In the genomic region with DNA sequence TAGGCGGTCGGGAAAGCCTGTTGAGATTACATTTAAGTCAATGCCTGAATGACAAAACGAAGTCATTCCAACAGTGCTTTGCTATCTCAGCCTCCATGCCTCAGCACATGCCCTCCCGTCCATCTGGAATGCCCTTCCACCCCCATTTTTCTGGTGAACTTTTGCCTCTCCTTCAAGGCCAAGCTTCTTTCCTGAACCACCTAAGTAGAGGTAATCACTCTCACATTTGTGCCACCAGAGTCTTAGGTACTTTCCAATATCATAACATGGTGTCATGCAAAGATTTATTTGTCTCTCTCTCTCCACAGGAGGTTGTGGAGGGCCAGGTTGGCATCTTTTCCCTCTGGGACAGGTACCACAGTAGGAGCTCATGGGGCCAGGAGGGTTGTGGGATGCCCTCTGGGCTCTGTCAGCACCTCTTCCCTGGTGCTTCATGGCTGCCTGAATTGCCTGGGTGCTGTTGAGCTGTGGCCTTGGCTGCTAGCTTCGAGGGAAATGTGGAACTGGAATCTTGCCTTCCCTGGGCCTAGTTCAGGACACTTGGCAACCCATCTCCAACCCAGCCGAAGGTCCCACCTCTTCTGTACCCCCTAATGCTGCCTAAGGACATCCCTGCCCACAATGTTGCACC, we compare ENCODE assay signal across 22 cellular contexts. TPM values are rescaled to one million over a fixed set of nuclear protein-coding genes. Genes with fewer than 3 reads are reported as not detected.
DNase-seq lines count a peak whose midpoint lies in the region; ATAC-seq, FAIRE-seq and TF ChIP-seq lines count a peak whose summit lies in the region.
"Had no signal": no experiment of that assay in that cellular context is flagged by ENCODE, and none has a peak within 500 bp of the region (broad histone marks: within the 10 kb centered on the region; RNA-seq: fewer than 3 reads in every experiment).

No MANE protein-coding gene starts in this region.

- H3K4me3 Mint-ChIP-seq in natural killer cell treated with Interleukin-12 subunit alpha and Interleukin-12 subunit beta and Interleukin-15 and Interleukin-18, amount 100 ng/mL, for 72 hours: no peak overlapping the region
- H3K4me3 Mint-ChIP-seq in natural killer cell (no peak overlapping the region), neural crest cell (peak overlapping the region; percentile 64), Caco-2 (ENCODE audit: unreplicated experiment) (no peak overlapping the region)

- POLR2A ChIA-PET in H1 (lab: Charles Lee; ENCODE audit: partially characterized antibody) (interaction anchor here (1.0 to 2.8 kb wide), 6 partner anchors 12 to 112 kb away, joined by 3 to 10 read pairs (median 4); no protein-coding TSS in a partner anchor), Caco-2 (lab: Charles Lee) (no interaction called here)

- peak overlapping the region; percentile 5; the same call in 1 of the 2 replicates for H2BK12ac ChIP-seq in H1 (ENCODE audit: low read depth, low read length)

- no peak overlapping the region for H3K56ac ChIP-seq in H1 (replicated peaks; ENCODE audit: insufficient read length, low read depth, low read length)

- no peak for TF ChIP-seq RAD21 in H1 (IDR thresholded peaks at IDR 0.05 in 1 of 2, conservative IDR thresholded peaks at IDR 0.05 in 1 of 2; ENCODE audit: low read depth in 2 of 2, low read length in 2 of 2)

- no peaks in the 10 kb centered on the region for H3K79me1 ChIP-seq in H1 (ENCODE audit: low read depth, low read length)

- H4K91ac ChIP-seq in H1 (replicated peaks; ENCODE audit: insufficient read length, low read length): no peak overlapping the region

- intact Hi-C loops in natural killer cell (cut with micrococcal nuclease): no loop called here
- intact Hi-C loops in Caco-2 (cut with micrococcal nuclease; ENCODE audit: unreplicated experiment): no loop called here

- H3K36me3 Mint-ChIP-seq in natural killer cell treated with Interleukin-12 subunit alpha and Interleukin-12 subunit beta and Interleukin-15 and Interleukin-18, amount 100 ng/mL, for 72 hours: no peaks in the 10 kb centered on the region
- no peaks in the 10 kb centered on the region for H3K36me3 Mint-ChIP-seq in natural killer cell
- H3K36me3 Mint-ChIP-seq in neural crest cell (ENCODE audit: low read depth): peaks cover 5% of the 10 kb centered on the region
- no peaks in the 10 kb centered on the region for H3K36me3 Mint-ChIP-seq in Caco-2 (ENCODE audit: insufficient read depth, unreplicated experiment)
- H3K36me3 Mint-ChIP-seq: CD4-positive, CD25-positive, alpha-beta regulatory T cell had no signal

- TF ChIP-seq EP300 in H1 (IDR thresholded peaks at IDR 0.05; ENCODE audit: borderline replicate concordance in 1 of 2, low read depth in 2 of 2, low read length in 2 of 2): no peak

- no peak for TF ChIP-seq POLR2A in H1 (IDR thresholded peaks at IDR 0.05; ENCODE audit: control extremely low read depth in 1 of 2, low read depth in 2 of 2, low read length in 2 of 2)

- no peak overlapping the region for H2AK5ac ChIP-seq in H1 (ENCODE audit: low read depth, low read length)

- H4K8ac ChIP-seq in H1 (ENCODE audit: extremely low read depth, insufficient read depth, low read length): no peak overlapping the region

- DNase-seq in natural killer cell treated with Interleukin-12 subunit alpha and Interleukin-12 subunit beta and Interleukin-15 and Interleukin-18, amount 100 ng/mL, for 72 hours (ENCODE audit: low spot score): peak; percentile 31
- DNase-seq in natural killer cell: no peak
- DNase-seq in H1 (ENCODE audit: low read depth in 1 of 2, low spot score in 2 of 2): no peak
- DNase-seq in neural crest cell (ENCODE audit: low read depth, low spot score): no peak
- DNase-seq in Caco-2: no peak
- DNase-seq in smooth muscle cell (lab: John Stamatoyannopoulos, UW; ENCODE audit: unreplicated experiment): no peak
- DNase-seq in NCI-H524 (lab: John Stamatoyannopoulos, UW): no peak
- DNase-seq: BE2C; CD4-positive, CD25-positive, alpha-beta regulatory T cell; COR-L47; GOT3; IMR-90; NCI-H1417 treated with DMSO at 0.1 percent for 48 hours; NCI-H187 treated with DMSO at 0.1 percent for 48 hours; NCI-H2227 treated with DMSO at 0.1 percent for 48 hours; NCI-H510A treated with DMSO at 0.1 percent for 48 hours; PC-3; SIG-M5 had no signal

- H3K4me2 ChIP-seq in H1 (ENCODE audit: insufficient read depth in 1 of 2, low read depth in 2 of 2, low read length in 2 of 2) (peak overlapping the region; percentile 26 to 81; a peak in 3 of 4 replicates), smooth muscle cell (no peak overlapping the region)

- CTCF ChIA-PET in H1 (lab: Charles Lee; ENCODE audit: partially characterized antibody) (interaction anchor here (1.0 to 2.4 kb wide), 3 partner anchors 17 to 103 kb away, joined by 3 to 10 read pairs (median 4); no protein-coding TSS in a partner anchor), Caco-2 (lab: Charles Lee) (interaction anchor here (0.6 kb wide), 1 partner anchor 1529 kb away, joined by 3 read pairs; no protein-coding TSS in a partner anchor)

- no peak overlapping the region for H3K23ac ChIP-seq in H1 (ENCODE audit: insufficient read length)

- H4K20me1 ChIP-seq in H1 (replicated peaks in 1 of 2; ENCODE audit: control insufficient read depth in 1 of 2, insufficient read depth in 2 of 2, low read length in 2 of 2): peaks cover 36% of the 10 kb centered on the region in 2 experiments
- no peaks in the 10 kb centered on the region for H4K20me1 ChIP-seq in smooth muscle cell (ENCODE audit: low read depth)

- no TSS peak for BruUV-seq in Caco-2 (replicated peaks; lab: Mats Ljungman, UMichigan)

- H3K18ac ChIP-seq in H1 (ENCODE audit: extremely low read depth, low read length): no peak overlapping the region

- no peak overlapping the region for H2BK120ac ChIP-seq in H1 (replicated peaks; ENCODE audit: low read depth, low read length)

- H3K27ac ChIP-seq in H1 (ENCODE audit: low read depth, low read length) (no peak overlapping the region), smooth muscle cell (ENCODE audit: low read depth) (no peak overlapping the region)
- H3K27ac ChIP-seq: RWPE1 had no signal

- ATAC-seq in natural killer cell treated with Interleukin-12 subunit alpha and Interleukin-12 subunit beta and Interleukin-15 and Interleukin-18, amount 100 ng/mL, for 72 hours: no peak
- ATAC-seq in natural killer cell: no peak
- ATAC-seq: PC-3 had no signal

- no peak overlapping the region for H2BK20ac ChIP-seq in H1 (ENCODE audit: low read length)

- peaks cover 6 to 10% of the 10 kb centered on the region in 2 donors for H3K4me1 Mint-ChIP-seq in natural killer cell treated with Interleukin-12 subunit alpha and Interleukin-12 subunit beta and Interleukin-15 and Interleukin-18, amount 100 ng/mL, for 72 hours (ENCODE audit: low read depth in 2 of 2)
- peaks cover 5 to 7% of the 10 kb centered on the region in 2 donors for H3K4me1 Mint-ChIP-seq in natural killer cell
- peaks cover 28% of the 10 kb centered on the region for H3K4me1 Mint-ChIP-seq in neural crest cell
- no peaks in the 10 kb centered on the region for H3K4me1 Mint-ChIP-seq in Caco-2 (ENCODE audit: low read depth, unreplicated experiment)

- H3K27ac Mint-ChIP-seq in natural killer cell treated with Interleukin-12 subunit alpha and Interleukin-12 subunit beta and Interleukin-15 and Interleukin-18, amount 100 ng/mL, for 72 hours: no peak overlapping the region
- H3K27ac Mint-ChIP-seq in natural killer cell (no peak overlapping the region), neural crest cell (ENCODE audit: unreplicated experiment) (no peak overlapping the region), Caco-2 (ENCODE audit: unreplicated experiment) (no peak overlapping the region)

- peaks cover 91 to 99% (median 97%) of the 10 kb centered on the region in 4 experiments for H3K27me3 ChIP-seq in H1 (replicated peaks in 1 of 4; ENCODE audit: control insufficient read depth in 3 of 4, extremely low read depth in 1 of 4, insufficient read depth in 3 of 4, low read length in 3 of 4)
- H3K27me3 ChIP-seq in Caco-2 (replicated peaks; ENCODE audit: control insufficient read depth, insufficient read depth, low read length): no peaks in the 10 kb centered on the region
- peaks cover 100% of the 10 kb centered on the region for H3K27me3 ChIP-seq in smooth muscle cell (ENCODE audit: low read depth)

- 16% methylated on average over 6 of the region's 6 CpGs; no CpG with 5 or more reads in 1 of the 2 experiments for WGBS in H1 (ENCODE audit: extremely low coverage in 1 of 2, insufficient coverage in 1 of 2, insufficient read length in 1 of 2, insufficient replicate concordance in 2 of 2, low coverage in 1 of 2, low lambda C conversion rate in 2 of 2, missing lambda C conversion rate in 1 of 2), 2 experiments
- 23% methylated on average over 6 of the region's 6 CpGs for WGBS in smooth muscle cell (ENCODE audit: low lambda C conversion rate)

- H3K9me3 Mint-ChIP-seq in natural killer cell treated with Interleukin-12 subunit alpha and Interleukin-12 subunit beta and Interleukin-15 and Interleukin-18, amount 100 ng/mL, for 72 hours: no peaks in the 10 kb centered on the region
- H3K9me3 Mint-ChIP-seq in natural killer cell (no peaks in the 10 kb centered on the region), neural crest cell (no peaks in the 10 kb centered on the region), Caco-2 (ENCODE audit: unreplicated experiment) (no peaks in the 10 kb centered on the region)

- no peak overlapping the region for H3K9ac ChIP-seq in H1 (replicated peaks in 1 of 4; ENCODE audit: extremely low read depth in 1 of 4, low read depth in 3 of 4, low read length in 3 of 4)
- H3K9ac ChIP-seq in smooth muscle cell (ENCODE audit: low read depth): no peak overlapping the region

- H3K79me2 ChIP-seq in H1 (ENCODE audit: control insufficient read depth in 1 of 2, insufficient read depth in 2 of 2, low read length in 2 of 2) (no peaks in the 10 kb centered on the region), smooth muscle cell (ENCODE audit: low read depth) (no peaks in the 10 kb centered on the region)

- H4K5ac ChIP-seq in H1 (ENCODE audit: insufficient read length, low read depth, low read length): no peak overlapping the region

- 0 out of 2 replicates have a peak overlapping the region, but pooled peaks have one; percentile 3 for H2BK5ac ChIP-seq in H1 (ENCODE audit: low read depth, low read length)

- H3K36me3 ChIP-seq in H1 (ENCODE audit: control insufficient read depth in 2 of 4, insufficient read depth in 4 of 4, low read length in 3 of 4): peaks cover 0 to 10% (median 0%) of the 10 kb centered on the region in 4 experiments; a peak in 1 of 8 replicates
- H3K36me3 ChIP-seq in Caco-2 (ENCODE audit: control insufficient read depth, insufficient read depth, low read length): no peaks in the 10 kb centered on the region
- no peaks in the 10 kb centered on the region for H3K36me3 ChIP-seq in smooth muscle cell (ENCODE audit: low read depth)
- H3K36me3 ChIP-seq: BE2C had no signal

- TF ChIP-seq CTCF in natural killer cell (IDR thresholded peaks at IDR 0.05) (no peak), H1 (IDR thresholded peaks at IDR 0.05; ENCODE audit: control extremely low read depth in 1 of 3, insufficient read depth in 1 of 3, low read depth in 1 of 3, low read length in 3 of 3) (no peak), neural crest cell (conservative IDR thresholded peaks at IDR 0.05) (no peak), Caco-2 (IDR thresholded peaks at IDR 0.05; ENCODE audit: insufficient read depth in 1 of 2, low read depth in 1 of 2, low read length in 1 of 2, severe bottlenecking in 1 of 2, unreplicated experiment in 1 of 2) (no peak), smooth muscle cell (IDR thresholded peaks at IDR 0.05; ENCODE audit: borderline replicate concordance, insufficient read depth, poor library complexity, severe bottlenecking) (no peak)

- H3K4me1 ChIP-seq in H1 (replicated peaks in 1 of 4; ENCODE audit: control insufficient read depth in 3 of 4, insufficient read depth in 4 of 4, low read length in 3 of 4) (peaks cover 2 to 32% (median 21%) of the 10 kb centered on the region in 4 experiments), Caco-2 (peaks cover 10% of the 10 kb centered on the region), smooth muscle cell (ENCODE audit: low read depth) (peaks cover 32% of the 10 kb centered on the region)
- H3K4me1 ChIP-seq: BE2C had no signal

- H3K23me2 ChIP-seq in H1 (ENCODE audit: low read depth, low read length): peaks cover 5% of the 10 kb centered on the region; the same call in 1 of the 2 replicates

- no peaks in the 10 kb centered on the region for H3F3A ChIP-seq in smooth muscle cell (ENCODE audit: low read depth)

- no peak for FAIRE-seq in H1 (lab: Jason Lieb, UNC)
- FAIRE-seq: G401.6, GM19239 had no signal

- H3K14ac ChIP-seq in H1 (ENCODE audit: insufficient read length): no peak overlapping the region

- no peaks in the 10 kb centered on the region for H3K9me3 ChIP-seq in H1 (ENCODE audit: insufficient read depth in 2 of 2, low read depth in 1 of 2, low read length in 1 of 2)
- no peaks in the 10 kb centered on the region for H3K9me3 ChIP-seq in Caco-2
- H3K9me3 ChIP-seq in smooth muscle cell (replicated peaks; ENCODE audit: low read depth): no peaks in the 10 kb centered on the region
- H3K9me3 ChIP-seq: BE2C had no signal

- H3K27me3 Mint-ChIP-seq in natural killer cell treated with Interleukin-12 subunit alpha and Interleukin-12 subunit beta and Interleukin-15 and Interleukin-18, amount 100 ng/mL, for 72 hours: peaks cover 53 to 58% of the 10 kb centered on the region in 2 donors
- peaks cover 66 to 70% of the 10 kb centered on the region in 2 donors for H3K27me3 Mint-ChIP-seq in natural killer cell (ENCODE audit: low read depth in 2 of 2)
- H3K27me3 Mint-ChIP-seq in neural crest cell (ENCODE audit: low read depth): peaks cover 96% of the 10 kb centered on the region
- H3K27me3 Mint-ChIP-seq in Caco-2 (ENCODE audit: insufficient read depth, unreplicated experiment): no peaks in the 10 kb centered on the region

- H3K4ac ChIP-seq in H1 (replicated peaks; ENCODE audit: insufficient read length, low read depth, low read length): no peak overlapping the region

- H3K4me3 ChIP-seq in H1 (ENCODE audit: extremely low read depth in 1 of 4, insufficient read depth in 2 of 4, low read depth in 3 of 4, low read length in 4 of 4) (peak overlapping the region in 1 of 4 experiments; percentile 51; a peak in 2 of 8 replicates), Caco-2 (ENCODE audit: low read depth, low read length) (no peak overlapping the region), smooth muscle cell (no peak overlapping the region)

- no peak overlapping the region for H2AFZ ChIP-seq in H1 (ENCODE audit: low read length)
- no peak overlapping the region for H2AFZ ChIP-seq in smooth muscle cell (ENCODE audit: low read depth)

- no peak overlapping the region; the same call in none of the 2 replicates for H2BK15ac ChIP-seq in H1 (ENCODE audit: low read length)

RNA-seq across cellular contexts. Expression of a gene that starts 5.7 kb away (rescaled TPM):
- not detected for total RNA-seq in natural killer cell treated with Interleukin-12 subunit alpha and Interleukin-12 subunit beta and Interleukin-15 and Interleukin-18, amount 100 ng/mL, for 72 hours
- total RNA-seq in natural killer cell: not detected
- not detected in 2 replicates for total RNA-seq in H1 (2021; fragmentation: NEBNext Ultra II Directional; extraction: Animal tissue kit (Norgen Biotek cat#: 25700))
- not detected in 2 replicates for polyA plus RNA-seq in H1 (2011; rRNA removed)
- not detected for polyA plus RNA-seq in H1 (2011; cell fraction: cytosol; rRNA removed)
- polyA plus RNA-seq in H1 (2011; cell fraction: nucleus; rRNA removed): not detected
- polyA plus RNA-seq in H1 (2012, experiment 1 of 2): not detected in 4 replicates
- polyA plus RNA-seq in H1 (2012, experiment 2 of 2): not detected
- not detected for polyA plus RNA-seq in H1 (2013, experiment 1 of 2)
- not detected for polyA plus RNA-seq in H1 (2013, experiment 2 of 2)
- not detected in 2 replicates for polyA minus RNA-seq in H1 (2011; rRNA and poly(A)+ RNA removed)
- not detected for polyA minus RNA-seq in H1 (2011; cell fraction: cytosol; rRNA and poly(A)+ RNA removed)
- polyA minus RNA-seq in H1 (2011; cell fraction: nucleus; rRNA and poly(A)+ RNA removed): not detected
- not detected in 2 replicates for total RNA-seq in neural crest cell
- total RNA-seq in Caco-2 (2022): 0.37 and 0.43 TPM in 2 replicates
- total RNA-seq in smooth muscle cell: not detected in 2 replicates
- not detected in 2 replicates for polyA plus RNA-seq in smooth muscle cell
- total RNA-seq: CD4-positive, CD25-positive, alpha-beta regulatory T cell; HT1080; IMR-90 had no signal
- polyA plus RNA-seq: CD4-positive, CD25-positive, alpha-beta regulatory T cell; IMR-90 had no signal
